In the genomic region with DNA sequence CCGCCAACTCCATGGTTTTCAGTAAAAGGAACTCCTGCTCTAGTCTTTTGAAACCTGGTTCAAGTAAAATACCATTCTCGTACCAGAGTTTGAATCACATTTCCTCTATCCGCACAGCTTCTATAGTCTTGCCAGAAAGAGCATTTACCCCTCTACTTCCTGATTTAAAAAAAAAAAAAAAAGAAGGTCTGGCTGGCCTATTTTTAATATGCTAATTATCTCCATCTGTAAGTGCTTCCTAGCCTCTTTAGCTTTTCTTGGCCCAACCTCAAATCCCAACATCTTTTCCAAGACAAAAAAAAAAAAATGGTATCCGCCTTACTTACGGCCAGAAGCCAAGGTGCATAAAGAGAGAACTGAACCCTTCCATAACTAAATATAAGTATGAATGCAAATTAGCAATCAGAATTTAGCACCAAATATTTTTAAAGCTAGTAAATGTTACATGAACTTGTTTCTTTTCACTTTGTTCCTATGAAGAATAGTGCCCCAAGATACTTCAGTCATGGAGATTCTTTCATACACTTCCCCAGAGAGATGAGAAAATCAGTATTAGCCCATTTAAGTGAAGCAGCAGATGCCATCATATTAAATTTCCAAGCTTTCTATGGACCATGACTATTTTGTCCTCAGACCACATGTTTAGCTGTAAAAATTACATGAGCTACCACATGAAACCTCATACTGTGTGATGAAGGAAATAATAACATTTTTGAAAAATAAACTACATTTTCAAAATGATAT, we compare ENCODE assay signal across 27 cellular contexts.
"Had no signal": no experiment of that assay in that cellular context is flagged by ENCODE, and none has a peak within 500 bp of the region (broad histone marks: within the 10 kb centered on the region; RNA-seq: fewer than 3 reads in every experiment).

No MANE protein-coding gene starts in this region.

- H3K27ac Mint-ChIP-seq: activated CD4-positive, alpha-beta memory T cell treated with anti-CD3 and anti-CD28 coated beads, Interleukin-2, amount 10 ng/mL, durations not matched to agents 7 days and 5 days; activated CD4-positive, alpha-beta T cell treated with anti-CD3 and anti-CD28 coated beads, Interleukin-2, amount 10 ng/mL, durations not matched to agents 24 days and 14 days; activated naive CD4-positive, alpha-beta T cell treated with anti-CD3 and anti-CD28 coated beads, Interleukin-2, amount 10 ng/mL, durations not matched to agents 7 days and 5 days; activated naive CD8-positive, alpha-beta T cell treated with anti-CD3 and anti-CD28 coated beads, Interleukin-2, amount 10 ng/mL, durations not matched to agents 7 days and 5 days; activated T-cell treated with anti-CD3 and anti-CD28 coated beads, Interleukin-2, amount 50 U/mL, for 24 hours; naive B cell; nephron progenitor cell; stimulated activated memory B cell treated with anti-CD40 and anti-IgM and Interleukin-4, amounts not matched to agents 10 μg/mL and 1 μg/mL and 100 μg/mL, for 72 hours; stimulated activated naive CD8-positive, alpha-beta T cell treated with anti-CD3 and anti-CD28 coated beads, Interleukin-15, amount 100 ng/mL, for 72 hours had no signal

- DNase-seq: activated CD4-positive, alpha-beta memory T cell treated with anti-CD3 and anti-CD28 coated beads, Interleukin-2, amount 10 ng/mL, durations not matched to agents 7 days and 5 days; activated CD4-positive, alpha-beta T cell treated with anti-CD3 and anti-CD28 coated beads, Interleukin-2, amount 10 ng/mL, durations not matched to agents 24 days and 14 days; activated CD4-positive, CD25-positive, alpha-beta regulatory T cell treated with anti-CD3 and anti-CD28 coated beads, Interleukin-2, amount 50 U/mL, for 72 hours; activated CD8-positive, alpha-beta memory T cell treated with anti-CD3 and anti-CD28 coated beads, Interleukin-2, amount 50 U/mL, for 48 hours; activated gamma-delta T cell; activated naive CD4-positive, alpha-beta T cell treated with anti-CD3 and anti-CD28 coated beads, Interleukin-2, amount 10 ng/mL, durations not matched to agents 7 days and 5 days; activated naive CD8-positive, alpha-beta T cell treated with anti-CD3 and anti-CD28 coated beads, Interleukin-2, amount 10 ng/mL, durations not matched to agents 7 days and 5 days; activated T-cell treated with anti-CD3 and anti-CD28 coated beads, Interleukin-2, amount 50 U/mL, for 24 hours; amniotic stem cell; central memory CD4-positive, alpha-beta T cell; gastrocnemius medialis; glutamatergic neuron; left lung; naive B cell; nephron progenitor cell; pancreas; psoas muscle; stimulated activated CD4-positive, alpha-beta T cell treated with anti-CD3 and anti-CD28 coated beads, Interleukin-1b, Interleukin-23, amount 100 ng/mL, for 48 hours; stimulated activated CD4-positive, alpha-beta T cell treated with anti-CD3 and anti-CD28 coated beads, Interleukin-4, amount 100 ng/mL, for 4 hours; stimulated activated CD8-positive, alpha-beta memory T cell treated with anti-CD3 and anti-CD28 coated beads, Interleukin-4, amount 100 ng/mL, for 48 hours; stimulated activated naive CD8-positive, alpha-beta T cell treated with anti-CD3 and anti-CD28 coated beads, Interleukin-15, amount 100 ng/mL, for 72 hours; T1000; thyroid gland; upper lobe of left lung had no signal

- H3K4me1 Mint-ChIP-seq: activated CD4-positive, alpha-beta memory T cell treated with anti-CD3 and anti-CD28 coated beads, Interleukin-2, amount 10 ng/mL, durations not matched to agents 7 days and 5 days; activated CD4-positive, alpha-beta T cell treated with anti-CD3 and anti-CD28 coated beads, Interleukin-2, amount 10 ng/mL, durations not matched to agents 24 days and 14 days; activated naive CD4-positive, alpha-beta T cell treated with anti-CD3 and anti-CD28 coated beads, Interleukin-2, amount 10 ng/mL, durations not matched to agents 7 days and 5 days; activated naive CD8-positive, alpha-beta T cell treated with anti-CD3 and anti-CD28 coated beads, Interleukin-2, amount 10 ng/mL, durations not matched to agents 7 days and 5 days; naive B cell; nephron progenitor cell; stimulated activated memory B cell treated with anti-CD40 and anti-IgM and Interleukin-4, amounts not matched to agents 10 μg/mL and 1 μg/mL and 100 μg/mL, for 72 hours; stimulated activated naive CD8-positive, alpha-beta T cell treated with anti-CD3 and anti-CD28 coated beads, Interleukin-15, amount 100 ng/mL, for 72 hours had no signal

- ATAC-seq: gastrocnemius medialis; left lung; pancreas; psoas muscle; stimulated activated memory B cell treated with anti-CD40 and anti-IgM and Interleukin-4, amounts not matched to agents 10 μg/mL and 1 μg/mL and 100 μg/mL, for 72 hours; stimulated activated naive CD8-positive, alpha-beta T cell treated with anti-CD3 and anti-CD28 coated beads, Interleukin-15, amount 100 ng/mL, for 72 hours had no signal

- H3K4me3 ChIP-seq: gastrocnemius medialis, left lung, pancreas, psoas muscle, smooth muscle cell, thyroid gland, upper lobe of left lung, vagina had no signal

- H3K27me3 Mint-ChIP-seq: activated CD4-positive, alpha-beta memory T cell treated with anti-CD3 and anti-CD28 coated beads, Interleukin-2, amount 10 ng/mL, durations not matched to agents 7 days and 5 days; activated naive CD4-positive, alpha-beta T cell treated with anti-CD3 and anti-CD28 coated beads, Interleukin-2, amount 10 ng/mL, durations not matched to agents 7 days and 5 days; activated naive CD8-positive, alpha-beta T cell treated with anti-CD3 and anti-CD28 coated beads, Interleukin-2, amount 10 ng/mL, durations not matched to agents 7 days and 5 days had no signal

- H3K4me3 Mint-ChIP-seq: activated CD4-positive, alpha-beta memory T cell treated with anti-CD3 and anti-CD28 coated beads, Interleukin-2, amount 10 ng/mL, durations not matched to agents 7 days and 5 days; activated CD4-positive, alpha-beta T cell treated with anti-CD3 and anti-CD28 coated beads, Interleukin-2, amount 10 ng/mL, durations not matched to agents 24 days and 14 days; activated naive CD4-positive, alpha-beta T cell treated with anti-CD3 and anti-CD28 coated beads, Interleukin-2, amount 10 ng/mL, durations not matched to agents 7 days and 5 days; activated naive CD8-positive, alpha-beta T cell treated with anti-CD3 and anti-CD28 coated beads, Interleukin-2, amount 10 ng/mL, durations not matched to agents 7 days and 5 days; activated T-cell treated with anti-CD3 and anti-CD28 coated beads, Interleukin-2, amount 50 U/mL, for 24 hours; naive B cell; nephron progenitor cell; stimulated activated memory B cell treated with anti-CD40 and anti-IgM and Interleukin-4, amounts not matched to agents 10 μg/mL and 1 μg/mL and 100 μg/mL, for 72 hours; stimulated activated naive CD8-positive, alpha-beta T cell treated with anti-CD3 and anti-CD28 coated beads, Interleukin-15, amount 100 ng/mL, for 72 hours had no signal

- H3K36me3 Mint-ChIP-seq: activated naive CD4-positive, alpha-beta T cell treated with anti-CD3 and anti-CD28 coated beads, Interleukin-2, amount 10 ng/mL, durations not matched to agents 7 days and 5 days; activated naive CD8-positive, alpha-beta T cell treated with anti-CD3 and anti-CD28 coated beads, Interleukin-2, amount 10 ng/mL, durations not matched to agents 7 days and 5 days; naive B cell; stimulated activated memory B cell treated with anti-CD40 and anti-IgM and Interleukin-4, amounts not matched to agents 10 μg/mL and 1 μg/mL and 100 μg/mL, for 72 hours had no signal

- H3K9me3 Mint-ChIP-seq: activated CD4-positive, alpha-beta memory T cell treated with anti-CD3 and anti-CD28 coated beads, Interleukin-2, amount 10 ng/mL, durations not matched to agents 7 days and 5 days; activated CD4-positive, alpha-beta T cell treated with anti-CD3 and anti-CD28 coated beads, Interleukin-2, amount 10 ng/mL, durations not matched to agents 24 days and 14 days; activated naive CD4-positive, alpha-beta T cell treated with anti-CD3 and anti-CD28 coated beads, Interleukin-2, amount 10 ng/mL, durations not matched to agents 7 days and 5 days; activated naive CD8-positive, alpha-beta T cell treated with anti-CD3 and anti-CD28 coated beads, Interleukin-2, amount 10 ng/mL, durations not matched to agents 7 days and 5 days; activated T-cell treated with anti-CD3 and anti-CD28 coated beads, Interleukin-2, amount 50 U/mL, for 24 hours had no signal
